ENCODE assay signal across 11 cellular contexts in the genomic region with DNA sequence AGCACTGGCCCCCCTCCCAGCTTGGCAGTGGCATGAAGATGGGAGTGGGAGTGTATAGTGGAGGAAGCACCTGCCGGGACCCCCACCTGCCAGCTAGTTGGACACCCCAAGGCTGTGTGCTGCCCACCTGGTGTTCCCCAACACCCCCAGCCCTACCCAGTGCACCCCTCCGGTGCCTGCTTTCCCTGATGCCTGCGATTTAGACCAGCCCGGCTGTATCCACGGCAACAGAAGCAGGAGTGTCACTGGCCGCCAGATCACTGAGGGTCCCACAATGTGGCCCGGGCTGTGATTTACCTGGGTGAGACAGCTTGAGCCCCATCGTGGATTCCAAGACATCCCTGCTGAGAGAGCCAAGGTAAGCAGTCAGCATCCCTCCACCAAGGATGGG. TPM values are rescaled to one million over a fixed set of nuclear protein-coding genes. Genes with fewer than 3 reads are reported as not detected.
DNase-seq lines count a peak whose midpoint lies in the region; ATAC-seq, FAIRE-seq and TF ChIP-seq lines count a peak whose summit lies in the region.
"Had no signal": no experiment of that assay in that cellular context is flagged by ENCODE, and none has a peak within 500 bp of the region (broad histone marks: within the 10 kb centered on the region; RNA-seq: fewer than 3 reads in every experiment).

No MANE protein-coding gene starts in this region.

- no peak for FAIRE-seq in HTR-8/SVneo (lab: Jason Lieb, UNC)
- FAIRE-seq: G401.6, GM19239 had no signal

- peak overlapping the region; percentile 42 for H3K4me3 Mint-ChIP-seq in CD8-positive, alpha-beta T cell

- CTCF ChIA-PET in CD8-positive, alpha-beta T cell (lab: Charles Lee), result no interaction called here

- no peaks in the 10 kb centered on the region for H3K36me3 ChIP-seq in CD8-positive, alpha-beta T cell (ENCODE audit: insufficient read depth, low read length)
- no peaks in the 10 kb centered on the region for H3K36me3 ChIP-seq in Peyer's patch
- no peaks in the 10 kb centered on the region for H3K36me3 ChIP-seq in gastroesophageal sphincter

- intact Hi-C loops in CD8-positive, alpha-beta T cell (cut with DNase I, micrococcal nuclease), result no loop called here

- no peak overlapping the region for H3K4me3 ChIP-seq in CD8-positive, alpha-beta T cell (ENCODE audit: low read depth, low read length)
- H3K4me3 ChIP-seq in Peyer's patch (peak overlapping the region in 3 of 4 donors; percentile 24 to 41 (median 39)), gastroesophageal sphincter (peak overlapping the region; percentile 47 to 54)

- no peak overlapping the region for H3K27ac Mint-ChIP-seq in CD8-positive, alpha-beta T cell

- ATAC-seq in CD8-positive, alpha-beta T cell, result no peak
- no peak for ATAC-seq in gastroesophageal sphincter

- H3K27ac ChIP-seq in CD8-positive, alpha-beta T cell (ENCODE audit: low read depth, low read length), result no peak overlapping the region
- no peak overlapping the region for H3K27ac ChIP-seq in Peyer's patch
- peak overlapping the region in 3 of 4 donors; percentile 35 to 71 (median 58) for H3K27ac ChIP-seq in gastroesophageal sphincter

- no CpG with 5 or more reads among the region's 8 CpGs for WGBS in gastroesophageal sphincter (ENCODE audit: low coverage in 1 of 2), 2 donors

- no peak for DNase-seq in CD8-positive, alpha-beta T cell
- DNase-seq in Peyer's patch (no peak), retina (peak; percentile 17), HTR-8/SVneo (ENCODE audit: insufficient read length, low spot score) (no peak), OCI-M1 (lab: John Stamatoyannopoulos, UW) (no peak)
- DNase-seq in activated naive CD4-positive, alpha-beta T cell treated with anti-CD3 and anti-CD28 coated beads, Interleukin-2, amount 50 U/mL, for 16 hours, result no peak
- DNase-seq in effector CD8-positive, alpha-beta T cell (lab: John Stamatoyannopoulos, UW), result no peak
- DNase-seq: NCI-H1436 treated with DMSO at 0.1 percent for 48 hours had no signal

- peaks cover 6% of the 10 kb centered on the region for H3K4me1 ChIP-seq in CD8-positive, alpha-beta T cell (ENCODE audit: insufficient read depth, low read length)
- H3K4me1 ChIP-seq in Peyer's patch, result no peaks in the 10 kb centered on the region
- peaks cover 0 to 30% (median 0%) of the 10 kb centered on the region in 3 donors for H3K4me1 ChIP-seq in gastroesophageal sphincter

- no peaks in the 10 kb centered on the region for H3K9me3 ChIP-seq in CD8-positive, alpha-beta T cell (ENCODE audit: low read length)
- H3K9me3 ChIP-seq in Peyer's patch (no peaks in the 10 kb centered on the region), gastroesophageal sphincter (no peaks in the 10 kb centered on the region)

- no peaks in the 10 kb centered on the region for H3K27me3 ChIP-seq in CD8-positive, alpha-beta T cell (ENCODE audit: insufficient read depth, low read length)
- H3K27me3 ChIP-seq in Peyer's patch (no peaks in the 10 kb centered on the region), gastroesophageal sphincter (no peaks in the 10 kb centered on the region)

- no peak for TF ChIP-seq CTCF in CD8-positive, alpha-beta T cell (IDR thresholded peaks at IDR 0.05)
- TF ChIP-seq CTCF in Peyer's patch (IDR thresholded peaks at IDR 0.05) (no peak), gastroesophageal sphincter (IDR thresholded peaks at IDR 0.05) (no peak)

- H3K4me1 Mint-ChIP-seq in CD8-positive, alpha-beta T cell (ENCODE audit: low read depth), result peaks cover 5% of the 10 kb centered on the region

- no peak for TF ChIP-seq POLR2A in Peyer's patch (IDR thresholded peaks at IDR 0.05)
- TF ChIP-seq POLR2A in gastroesophageal sphincter (IDR thresholded peaks at IDR 0.05), result no peak

- peaks cover 5% of the 10 kb centered on the region for H3K27me3 Mint-ChIP-seq in CD8-positive, alpha-beta T cell (ENCODE audit: low read depth)

- POLR2A ChIA-PET in CD8-positive, alpha-beta T cell (lab: Charles Lee), result no interaction called here

- no peak for TF ChIP-seq EP300 in gastroesophageal sphincter (IDR thresholded peaks at IDR 0.05)

- H3K36me3 Mint-ChIP-seq in CD8-positive, alpha-beta T cell, result no peaks in the 10 kb centered on the region

- H3K9me3 Mint-ChIP-seq in CD8-positive, alpha-beta T cell, result no peaks in the 10 kb centered on the region

RNA-seq across cellular contexts. Expression of gene GPR173, which starts 0.5 kb away (rescaled TPM):
- under 1 TPM; 0.05 to 0.08 TPM for total RNA-seq in CD8-positive, alpha-beta T cell
- total RNA-seq in Peyer's patch (under 1 TPM in 2 of 4 donors, not detected in 2; 0.57 to 0.67 TPM), gastroesophageal sphincter (1 to 10 TPM in 2 of 4 donors, under 1 TPM in 2; 0.67 to 2.5 (median 0.99) TPM)

RNA-seq across cellular contexts. Expression of gene TSPYL2, which starts 33.0 kb away (rescaled TPM):
- total RNA-seq in CD8-positive, alpha-beta T cell, result 1,000 to 10,000 TPM in 1 of 2 experiments, 100 to 1,000 TPM in 1; 978 to 1,030 TPM
- total RNA-seq in Peyer's patch (100 to 1,000 TPM in 1 of 4 donors, 10 to 100 TPM in 3; 14.4 to 241 (median 37.1) TPM), gastroesophageal sphincter (100 to 1,000 TPM in 1 of 4 donors, 10 to 100 TPM in 3; 40.5 to 156 (median 89.8) TPM)

RNA-seq across cellular contexts. Expression of gene KANTR, which starts 44.8 kb away (rescaled TPM):
- total RNA-seq in CD8-positive, alpha-beta T cell, result 1 to 10 TPM; 7.7 to 8.6 TPM
- total RNA-seq in Peyer's patch (10 to 100 TPM in 3 of 4 donors, 1 to 10 TPM in 1; 8.6 to 42.1 (median 33.1) TPM), gastroesophageal sphincter (10 to 100 TPM in 3 of 4 donors, 1 to 10 TPM in 1; 7.7 to 36.6 (median 13.7) TPM)

Comparison
In these comparisons a context has a peak if more than half of its experiments do, and no peak if none do; other contexts are left out.
1. H3K27ac ChIP-seq: peak in gastroesophageal sphincter (3 of 4); none in CD8-positive, alpha-beta T cell (single experiment) and Peyer's patch (0 of 4).
2. RNA of gene TSPYL2, which starts 33.0 kb away (total RNA-seq): 978 to 1,030 TPM in CD8-positive, alpha-beta T cell; 40.5 to 156 TPM in gastroesophageal sphincter and 14.4 to 241 TPM in Peyer's patch; every median in the first group is over 4 times any median in the second.